In genomic region chr3:66428733-66429132, GRCh38 we compare ENCODE assay signal across 8 cellular contexts.
DNase-seq lines count a peak whose midpoint lies in the region; ATAC-seq lines count a peak whose summit lies in the region.

No MANE protein-coding gene starts in this region.

- H3K27ac ChIP-seq in SJSA1: peak overlapping the region; percentile 30; the same call in 1 of the 2 replicates

- H3K27me3 ChIP-seq in SJSA1 (replicated peaks): no peaks in the 10 kb centered on the region

- DNase-seq in HT1080 (ENCODE audit: low read depth) (peak; percentile 98), SJSA1 (ENCODE audit: low read depth in 1 of 2, low spot score in 2 of 2) (peak; percentile 90 to 92), foreskin melanocyte (peak; percentile 35), putamen (ENCODE audit: low spot score) (peak; percentile 59), ecto neural progenitor cell (ENCODE audit: low spot score) (no peak), GM19240 (ENCODE audit: insufficient read length, low spot score) (no peak)

- no peaks in the 10 kb centered on the region for H3K36me3 ChIP-seq in SJSA1

- no peak for ATAC-seq in GM21360 (IDR thresholded peaks at IDR 0.05; ENCODE audit: unreplicated experiment)
- no peak for ATAC-seq in GM18520 (IDR thresholded peaks at IDR 0.05; ENCODE audit: unreplicated experiment)

- H3K9me3 ChIP-seq in SJSA1 (replicated peaks): no peaks in the 10 kb centered on the region

- peaks cover 17% of the 10 kb centered on the region for H3K4me1 ChIP-seq in SJSA1 (replicated peaks)

- H3K4me3 ChIP-seq in SJSA1: no peak overlapping the region

Comparison
In these comparisons a context has a peak if more than half of its experiments do, and no peak if none do; other contexts are left out.
1. DNase-seq: peak in HT1080 (single experiment), SJSA1 (2 of 2), foreskin melanocyte (single experiment) and putamen (single experiment); none in ecto neural progenitor cell (single experiment) and GM19240 (single experiment).